ENCODE assay signal across 8 cellular contexts in the genomic region with DNA sequence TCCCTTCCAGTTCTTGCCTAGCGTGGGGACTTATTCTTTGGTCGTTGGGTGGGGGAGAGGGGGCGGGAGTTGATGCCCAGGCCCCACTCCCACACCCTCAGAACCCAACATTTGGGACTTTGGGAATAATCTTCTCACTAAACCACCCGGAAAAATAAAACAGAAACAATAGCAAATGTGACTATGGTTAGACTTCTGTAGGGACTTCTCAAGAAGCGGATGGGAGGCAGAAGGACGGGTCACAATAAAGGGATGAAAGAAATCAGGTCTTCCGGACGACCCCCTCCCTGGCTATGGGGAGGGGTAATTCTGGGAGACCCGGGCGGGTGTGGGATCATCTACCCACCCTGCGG. TPM values are rescaled to one million over a fixed set of nuclear protein-coding genes. Genes with fewer than 3 reads are reported as not detected.
DNase-seq lines count a peak whose midpoint lies in the region; ATAC-seq, FAIRE-seq and TF ChIP-seq lines count a peak whose summit lies in the region.

No MANE protein-coding gene starts in this region.

- no peak for TF ChIP-seq POLR2A in uterus (IDR thresholded peaks at IDR 0.05)

- peak overlapping the region; percentile 25 for H4K91ac ChIP-seq in mesenchymal stem cell (ENCODE audit: low read length)

- H3K36me3 Mint-ChIP-seq in astrocyte (ENCODE audit: low read depth, unreplicated experiment), result no peaks in the 10 kb centered on the region

- FAIRE-seq in astrocyte (lab: Jason Lieb, UNC), result no peak
- FAIRE-seq in kidney (lab: Jason Lieb, UNC), result no peak

- peaks cover 11% of the 10 kb centered on the region for H3K4me1 Mint-ChIP-seq in astrocyte (ENCODE audit: low read depth, unreplicated experiment)

- no peaks in the 10 kb centered on the region for H3K9me3 ChIP-seq in heart right ventricle
- no peaks in the 10 kb centered on the region for H3K9me3 ChIP-seq in astrocyte (ENCODE audit: insufficient read depth, low read depth, low read length)
- no peaks in the 10 kb centered on the region for H3K9me3 ChIP-seq in mesenchymal stem cell (ENCODE audit: control insufficient read depth, low read length)
- no peaks in the 10 kb centered on the region for H3K9me3 ChIP-seq in uterus
- H3K9me3 ChIP-seq in kidney (ENCODE audit: control insufficient read depth in 1 of 2, low read length in 2 of 2), result no peaks in the 10 kb centered on the region

- intact Hi-C loops in heart right ventricle (cut with DNase I), result loop anchor here in 5 of 10 donors (1.0 to 10.0 kb wide), 5 partner anchors 105 to 150 kb away; partner anchors contain the start of genes COPZ1 (in 1 of the 5) and GPR84 (in 1 of the 5)
- intact Hi-C loops in Right ventricle myocardium inferior (cut with DNase I), result loop anchor here (5.0 kb wide), 1 partner anchor 60 kb away; no protein-coding TSS in a partner anchor
- intact Hi-C loops in uterus (cut with DNase I; ENCODE audit: low total_unique reads), result loop anchor here (10.0 kb wide), 1 partner anchor 158 kb away; no protein-coding TSS in a partner anchor
- intact Hi-C loops in kidney (cut with DNase I), result no loop called here

- H3K23ac ChIP-seq in mesenchymal stem cell (ENCODE audit: low read length in 2 of 2), result peak overlapping the region in 1 of 2 experiments; percentile 63

- peak overlapping the region in 1 of 2 experiments; percentile 64 for H2BK12ac ChIP-seq in mesenchymal stem cell (ENCODE audit: low read length in 2 of 2)

- peak overlapping the region; percentile 83 for H2AFZ ChIP-seq in astrocyte (ENCODE audit: low read depth, low read length)
- H2AFZ ChIP-seq in mesenchymal stem cell (ENCODE audit: low read depth, low read length), result peak overlapping the region; percentile 72

- H2BK5ac ChIP-seq in mesenchymal stem cell (ENCODE audit: low read depth, low read length, poor library complexity, severe bottlenecking), result no peak overlapping the region

- 0 to 1% methylated on average over 11 of the region's 11 CpGs for WGBS in heart right ventricle, 2 donors
- WGBS in mesenchymal stem cell, result 12% methylated on average over 10 of the region's 11 CpGs

- H3K4me3 Mint-ChIP-seq in astrocyte (ENCODE audit: unreplicated experiment), result peak overlapping the region; percentile 76

- H3K4me3 ChIP-seq in heart right ventricle, result peak overlapping the region; percentile 9 to 54 (median 40)
- peak overlapping the region; percentile 55 for H3K4me3 ChIP-seq in astrocyte (ENCODE audit: insufficient read depth, low read depth, low read length)
- H3K4me3 ChIP-seq in mesenchymal stem cell (ENCODE audit: insufficient read depth in 1 of 2, low read depth in 1 of 2, low read length in 2 of 2), result peak overlapping the region in 1 of 2 experiments; percentile 79
- H3K4me3 ChIP-seq in uterus, result peak overlapping the region; percentile 3 to 29
- peak overlapping the region in 1 of 2 donors; percentile 4 for H3K4me3 ChIP-seq in kidney (ENCODE audit: low read length in 2 of 2)

- no peak overlapping the region for H3K4ac ChIP-seq in mesenchymal stem cell (ENCODE audit: low read depth in 1 of 2, low read length in 2 of 2)

- H3K27me3 Mint-ChIP-seq in astrocyte (ENCODE audit: low read depth, unreplicated experiment), result peaks cover 35% of the 10 kb centered on the region

- no peak overlapping the region for H3K14ac ChIP-seq in mesenchymal stem cell (ENCODE audit: low read length in 2 of 2)

- ATAC-seq in heart right ventricle (no peak), Right ventricle myocardium inferior (no peak), HG03280 (IDR thresholded peaks at IDR 0.05; ENCODE audit: unreplicated experiment) (no peak)

- no peaks in the 10 kb centered on the region for H4K20me1 ChIP-seq in astrocyte (ENCODE audit: insufficient read depth, low read length)

- H3K36me3 ChIP-seq in heart right ventricle (no peaks in the 10 kb centered on the region), astrocyte (ENCODE audit: insufficient read depth, low read length) (no peaks in the 10 kb centered on the region), mesenchymal stem cell (ENCODE audit: control insufficient read depth in 1 of 2, insufficient read depth in 2 of 2, low read depth in 1 of 2, low read length in 2 of 2) (no peaks in the 10 kb centered on the region), uterus (no peaks in the 10 kb centered on the region), kidney (ENCODE audit: control insufficient read depth in 1 of 2, insufficient read depth in 2 of 2, low read length in 2 of 2) (no peaks in the 10 kb centered on the region)

- H3K4me1 ChIP-seq in heart right ventricle (peaks cover 2 to 49% (median 24%) of the 10 kb centered on the region in 9 donors), astrocyte (ENCODE audit: insufficient read depth, low read length) (peaks cover 30% of the 10 kb centered on the region), mesenchymal stem cell (ENCODE audit: control insufficient read depth, insufficient read depth, low read depth, low read length) (peaks cover 26% of the 10 kb centered on the region), uterus (peaks cover 0 to 11% of the 10 kb centered on the region in 2 donors), kidney (ENCODE audit: control insufficient read depth in 1 of 2, insufficient read depth in 1 of 2, low read depth in 1 of 2, low read length in 2 of 2) (peaks cover 0 to 16% of the 10 kb centered on the region in 2 donors)

- H3K27ac Mint-ChIP-seq in astrocyte (ENCODE audit: unreplicated experiment), result no peak overlapping the region

- peaks cover 4% of the 10 kb centered on the region for H3K79me1 ChIP-seq in mesenchymal stem cell (replicated peaks; ENCODE audit: low read length, poor library complexity, severe bottlenecking)

- peak overlapping the region in 1 of 2 experiments; percentile 74 for H3K18ac ChIP-seq in mesenchymal stem cell (ENCODE audit: low read depth in 1 of 2, low read length in 2 of 2)

- H3K27me3 ChIP-seq in heart right ventricle, result peaks cover 0 to 63% (median 22%) of the 10 kb centered on the region in 7 donors
- peaks cover 12% of the 10 kb centered on the region for H3K27me3 ChIP-seq in astrocyte (ENCODE audit: insufficient read depth, low read length)
- peaks cover 0 to 14% of the 10 kb centered on the region in 2 experiments for H3K27me3 ChIP-seq in mesenchymal stem cell (ENCODE audit: control insufficient read depth in 1 of 2, insufficient read depth in 1 of 2, low read length in 2 of 2)
- H3K27me3 ChIP-seq in uterus, result peaks cover 0 to 13% of the 10 kb centered on the region in 2 donors

- TF ChIP-seq CTCF in heart right ventricle (IDR thresholded peaks at IDR 0.05) (peak in 4 of 9 donors; percentile 0 to 24 (median 9)), astrocyte (IDR thresholded peaks at IDR 0.05; ENCODE audit: insufficient read depth, low read depth, low read length) (no peak), uterus (IDR thresholded peaks at IDR 0.05) (no peak), kidney (IDR thresholded peaks at IDR 0.05; ENCODE audit: borderline replicate concordance, extremely low read depth, insufficient read depth) (no peak)

- H3K79me2 ChIP-seq in astrocyte (ENCODE audit: insufficient read depth, low read length), result no peaks in the 10 kb centered on the region

- no peaks in the 10 kb centered on the region for H3K9me3 Mint-ChIP-seq in astrocyte (ENCODE audit: unreplicated experiment)

- H2BK120ac ChIP-seq in mesenchymal stem cell (ENCODE audit: low read depth, low read length), result no peak overlapping the region

- H2AK5ac ChIP-seq in mesenchymal stem cell (ENCODE audit: low read length, severe bottlenecking), result no peak overlapping the region

- peak overlapping the region; percentile 35 for H4K8ac ChIP-seq in mesenchymal stem cell (ENCODE audit: low read length)

- H2BK15ac ChIP-seq in mesenchymal stem cell (ENCODE audit: low read depth, poor library complexity, severe bottlenecking), result no peak overlapping the region

- H3K27ac ChIP-seq in heart right ventricle, result no peak overlapping the region
- H3K27ac ChIP-seq in astrocyte (ENCODE audit: low read depth, low read length), result no peak overlapping the region
- H3K27ac ChIP-seq in mesenchymal stem cell (ENCODE audit: low read length, poor library complexity, severe bottlenecking), result no peak overlapping the region
- H3K27ac ChIP-seq in uterus, result no peak overlapping the region
- H3K27ac ChIP-seq in kidney (ENCODE audit: low read depth in 2 of 2, low read length in 2 of 2), result no peak overlapping the region

- peak overlapping the region; percentile 90 for H3K4me2 ChIP-seq in astrocyte (ENCODE audit: low read length)
- H3K4me2 ChIP-seq in mesenchymal stem cell (ENCODE audit: low read length, poor library complexity, severe bottlenecking), result peak overlapping the region; percentile 94

- DNase-seq in heart right ventricle, result no peak
- DNase-seq in Right ventricle myocardium inferior (ENCODE audit: missing footprints), result no peak
- DNase-seq in astrocyte (ENCODE audit: low read depth), result no peak
- no peak for DNase-seq in mesenchymal stem cell
- DNase-seq in uterus, result no peak
- DNase-seq in kidney, result no peak
- DNase-seq in activated CD8-positive, alpha-beta memory T cell treated with anti-CD3 and anti-CD28 coated beads for 24 hours, result no peak

- H3K9ac ChIP-seq in astrocyte (ENCODE audit: low read length) (peak overlapping the region; percentile 68), mesenchymal stem cell (ENCODE audit: low read length) (peak overlapping the region; percentile 72), kidney (ENCODE audit: low read length in 2 of 2) (no peak overlapping the region)

RNA-seq across cellular contexts. Expression of gene SMUG1, which starts 28.5 kb away (rescaled TPM):
- 10 to 100 TPM in 9 of 10 donors, 1 to 10 TPM in 1; 8.8 to 20.7 (median 13.8) TPM for total RNA-seq in heart right ventricle
- 10 to 100 TPM; 16.2 to 28.8 TPM for polyA plus RNA-seq in heart right ventricle
- 17.6 TPM for total RNA-seq in Right ventricle myocardium inferior
- total RNA-seq in astrocyte, result 22.4 and 23.8 TPM in 2 replicates
- 19.6 TPM for polyA plus RNA-seq in mesenchymal stem cell (2013, experiment 1 of 2)
- polyA plus RNA-seq in mesenchymal stem cell (2013, experiment 2 of 2), result 20.7 TPM
- 10 to 100 TPM in 3 of 4 donors, 1 to 10 TPM in 1; 8.2 to 39.7 (median 19.2) TPM for total RNA-seq in uterus
- 27.6 TPM for total RNA-seq in kidney
- 68.3 TPM for polyA plus RNA-seq in kidney (ENCODE audit: insufficient read depth, low read depth, low replicate concordance)

Comparison
In these comparisons a context has a peak if more than half of its experiments do, and no peak if none do; other contexts are left out.
1. H3K9ac ChIP-seq: peak in astrocyte (single experiment) and mesenchymal stem cell (single experiment); none in kidney (0 of 2).